In genomic region chr11:60838132-60838531, GRCh38 we compare ENCODE assay signal across 18 cellular contexts. TPM values are rescaled to one million over a fixed set of nuclear protein-coding genes. Genes with fewer than 3 reads are reported as not detected.
DNase-seq lines count a peak whose midpoint lies in the region; ATAC-seq, FAIRE-seq and TF ChIP-seq lines count a peak whose summit lies in the region.
"Had no signal": no experiment of that assay in that cellular context is flagged by ENCODE, and none has a peak within 500 bp of the region (broad histone marks: within the 10 kb centered on the region; RNA-seq: fewer than 3 reads in every experiment).

No MANE protein-coding gene starts in this region.

- H3K36me3 Mint-ChIP-seq in endothelial cell (ENCODE audit: low read depth, unreplicated experiment) = peaks cover 5% of the 10 kb centered on the region
- no peaks in the 10 kb centered on the region for H3K36me3 Mint-ChIP-seq in type B pancreatic cell
- peaks cover 5% of the 10 kb centered on the region for H3K36me3 Mint-ChIP-seq in T-helper 17 cell (ENCODE audit: low read depth)
- H3K36me3 Mint-ChIP-seq: naive thymus-derived CD8-positive, alpha-beta T cell; stimulated activated naive B cell treated with anti-CD40 and anti-IgM and Interleukin-4, amounts not matched to agents 10 μg/mL and 1 μg/mL and 100 μg/mL, for 72 hours had no signal

- no peaks in the 10 kb centered on the region for H4K20me1 ChIP-seq in HepG2 (ENCODE audit: insufficient read depth, low read length)

- H3K27ac ChIP-seq in HepG2 (ENCODE audit: extremely low read length, insufficient read depth, low read length) (no peak overlapping the region), right lobe of liver (no peak overlapping the region)
- H3K27ac ChIP-seq: uterus had no signal

- H3K27me3 Mint-ChIP-seq in endothelial cell (ENCODE audit: unreplicated experiment) = peaks cover 8% of the 10 kb centered on the region
- H3K27me3 Mint-ChIP-seq in type B pancreatic cell = peaks cover 19% of the 10 kb centered on the region
- H3K27me3 Mint-ChIP-seq in T-helper 17 cell = peaks cover 13% of the 10 kb centered on the region
- H3K27me3 Mint-ChIP-seq: stimulated activated naive B cell treated with anti-CD40 and anti-IgM and Interleukin-4, amounts not matched to agents 10 μg/mL and 1 μg/mL and 100 μg/mL, for 72 hours had no signal

- BruUV-seq in HepG2 (replicated peaks; lab: Mats Ljungman, UMichigan) = no TSS peak

- TF ChIP-seq CTCF in HepG2 (CRISPR knock-in tag; IDR thresholded peaks at IDR 0.05) (peak; percentile 41), right lobe of liver (IDR thresholded peaks at IDR 0.05) (no peak), endothelial cell (IDR thresholded peaks at IDR 0.05; ENCODE audit: unreplicated experiment) (peak; percentile 43), type B pancreatic cell (conservative IDR thresholded peaks at IDR 0.05) (peak; percentile 60)

- intact Hi-C loops in HepG2 (cut with micrococcal nuclease; ENCODE audit: unreplicated experiment) (no loop called here), right lobe of liver (cut with DNase I) (no loop called here)

- FAIRE-seq in HepG2 (lab: Jason Lieb, UNC) = no peak

- H3K79me2 ChIP-seq in HepG2 (ENCODE audit: insufficient read depth, low read length) = peaks cover 11% of the 10 kb centered on the region

- TF ChIP-seq POLR2A in HepG2 (IDR thresholded peaks at IDR 0.05; ENCODE audit: insufficient read depth in 1 of 2, low read depth in 2 of 2, low read length in 2 of 2) (no peak), right lobe of liver (IDR thresholded peaks at IDR 0.05) (no peak)

- H3K9me3 Mint-ChIP-seq in endothelial cell (ENCODE audit: unreplicated experiment) = no peaks in the 10 kb centered on the region
- H3K9me3 Mint-ChIP-seq in type B pancreatic cell = no peaks in the 10 kb centered on the region
- H3K9me3 Mint-ChIP-seq: naive thymus-derived CD8-positive, alpha-beta T cell; stimulated activated naive B cell treated with anti-CD40 and anti-IgM and Interleukin-4, amounts not matched to agents 10 μg/mL and 1 μg/mL and 100 μg/mL, for 72 hours had no signal

- H3K4me2 ChIP-seq in HepG2 (ENCODE audit: low read depth, low read length) = no peak overlapping the region

- no peak for TF ChIP-seq RAD21 in HepG2 (CRISPR knock-in tag; IDR thresholded peaks at IDR 0.05)

- in situ Hi-C loops in HepG2 (cut with HindIII; ENCODE audit: extremely low pct_ligation_motif_present, low pct_unique_long_range_greater_than_20kb) = no loop called here

- no peak overlapping the region for H3K4me3 ChIP-seq in HepG2 (replicated peaks in 1 of 3; ENCODE audit: insufficient read depth in 1 of 3, low read depth in 2 of 3, low read length in 3 of 3)
- H3K4me3 ChIP-seq in right lobe of liver = no peak overlapping the region
- H3K4me3 ChIP-seq: uterus had no signal

- TF ChIP-seq EP300 in HepG2 (IDR thresholded peaks at IDR 0.05; ENCODE audit: low read depth in 2 of 2, low read length in 2 of 2) (no peak), HepG2 (CRISPR knock-in tag; IDR thresholded peaks at IDR 0.05; ENCODE audit: borderline replicate concordance) (no peak)

- H3K4me1 Mint-ChIP-seq in endothelial cell (ENCODE audit: unreplicated experiment) (peaks cover 23% of the 10 kb centered on the region), type B pancreatic cell (ENCODE audit: unreplicated experiment) (peaks cover 14% of the 10 kb centered on the region), T-helper 17 cell (peaks cover 19% of the 10 kb centered on the region)

- DNase-seq in HepG2 (ENCODE audit: low spot score) (peak; percentile 28), right lobe of liver (no peak), RPMI8226 (peak; percentile 86), endothelial cell (ENCODE audit: low spot score) (peak; percentile 21), type B pancreatic cell (ENCODE audit: extremely low spot score, unreplicated experiment) (no peak), DMS79 (lab: John Stamatoyannopoulos, UW) (no peak), T-helper 17 cell (no peak)
- DNase-seq: activated CD4-positive, alpha-beta T cell treated with anti-CD3 and anti-CD28 coated beads, Interleukin-2, amount 10 ng/mL, durations not matched to agents 24 days and 14 days; activated T-cell treated with anti-CD3 and anti-CD28 coated beads, Interleukin-2, amount 50 U/mL, for 48 hours; effector memory CD8-positive, alpha-beta T cell; naive thymus-derived CD8-positive, alpha-beta T cell; stimulated activated CD4-positive, alpha-beta T cell treated with anti-CD3 and anti-CD28 coated beads, Interleukin-4, amount 100 ng/mL, for 4 hours; stimulated activated naive B cell treated with anti-CD40 and anti-IgM and Interleukin-4, amounts not matched to agents 10 μg/mL and 1 μg/mL and 100 μg/mL, for 72 hours; uterus had no signal

- ATAC-seq in HepG2 (peak; percentile 59), right lobe of liver (no peak), HG02678 (IDR thresholded peaks at IDR 0.05; ENCODE audit: unreplicated experiment) (no peak), T-helper 17 cell (no peak)
- ATAC-seq: effector memory CD8-positive, alpha-beta T cell; left lobe of liver; naive thymus-derived CD8-positive, alpha-beta T cell; right cardiac atrium; stimulated activated naive B cell treated with anti-CD40 and anti-IgM and Interleukin-4, amounts not matched to agents 10 μg/mL and 1 μg/mL and 100 μg/mL, for 72 hours had no signal

- H3K27ac Mint-ChIP-seq in endothelial cell (ENCODE audit: unreplicated experiment) (no peak overlapping the region), type B pancreatic cell (no peak overlapping the region), T-helper 17 cell (no peak overlapping the region)
- H3K27ac Mint-ChIP-seq: activated CD4-positive, alpha-beta T cell treated with anti-CD3 and anti-CD28 coated beads, Interleukin-2, amount 10 ng/mL, durations not matched to agents 24 days and 14 days; stimulated activated naive B cell treated with anti-CD40 and anti-IgM and Interleukin-4, amounts not matched to agents 10 μg/mL and 1 μg/mL and 100 μg/mL, for 72 hours had no signal

- no peak overlapping the region for H3K9ac ChIP-seq in HepG2 (ENCODE audit: insufficient read depth, low read depth, low read length)

- POLR2A ChIA-PET in HepG2 (lab: Yijun Ruan, JAX) = no interaction called here

- H3K27me3 ChIP-seq in HepG2 (ENCODE audit: control insufficient read depth in 1 of 2, insufficient read depth in 2 of 2, low read length in 2 of 2) = no peaks in the 10 kb centered on the region; a peak in 1 of 5 replicates
- no peaks in the 10 kb centered on the region for H3K27me3 ChIP-seq in right lobe of liver
- H3K27me3 ChIP-seq: uterus had no signal

- CTCF ChIA-PET in HepG2 (lab: Yijun Ruan, JAX; ENCODE audit: low intra/inter-chr PET ratio, low total read pairs) = interaction anchor here (1.1 to 1.8 kb wide), 2 partner anchors 43 to 50 kb away, joined by 3 to 7 read pairs; no protein-coding TSS in a partner anchor

- no peaks in the 10 kb centered on the region for H3K9me3 ChIP-seq in HepG2 (ENCODE audit: low read length)
- H3K9me3 ChIP-seq in right lobe of liver = no peaks in the 10 kb centered on the region
- H3K9me3 ChIP-seq in T-helper 17 cell (ENCODE audit: control insufficient read depth, low read length, poor library complexity, severe bottlenecking) = no peaks in the 10 kb centered on the region
- H3K9me3 ChIP-seq: uterus had no signal

- H3K4me3 Mint-ChIP-seq in endothelial cell (ENCODE audit: unreplicated experiment) (no peak overlapping the region), type B pancreatic cell (no peak overlapping the region), T-helper 17 cell (no peak overlapping the region)
- H3K4me3 Mint-ChIP-seq: activated CD4-positive, alpha-beta T cell treated with anti-CD3 and anti-CD28 coated beads, Interleukin-2, amount 10 ng/mL, durations not matched to agents 24 days and 14 days; effector memory CD8-positive, alpha-beta T cell; naive thymus-derived CD8-positive, alpha-beta T cell; stimulated activated naive B cell treated with anti-CD40 and anti-IgM and Interleukin-4, amounts not matched to agents 10 μg/mL and 1 μg/mL and 100 μg/mL, for 72 hours had no signal

- H3K4me1 ChIP-seq in HepG2 (ENCODE audit: insufficient read depth, low read length) (peaks cover 20% of the 10 kb centered on the region), right lobe of liver (peaks cover 0 to 10% (median 2%) of the 10 kb centered on the region in 4 donors)

- no CpG with 5 or more reads among the region's 7 CpGs for WGBS in HepG2 (ENCODE audit: low lambda C conversion rate)
- WGBS in right lobe of liver (ENCODE audit: insufficient coverage, low coverage, low lambda C conversion rate, missing lambda C conversion rate) = 80% methylated on average over 1 of the region's 7 CpGs

- H3K36me3 ChIP-seq in HepG2 (replicated peaks in 1 of 2; ENCODE audit: control insufficient read depth in 1 of 2, insufficient read depth in 2 of 2, low read length in 2 of 2) = no peaks in the 10 kb centered on the region
- no peaks in the 10 kb centered on the region for H3K36me3 ChIP-seq in right lobe of liver
- H3K36me3 ChIP-seq: uterus had no signal

- no peak overlapping the region for H2AFZ ChIP-seq in HepG2 (ENCODE audit: low read length)

RNA-seq across cellular contexts. Expression of gene CCDC86, which starts 3.8 kb away (rescaled TPM):
- total RNA-seq in HepG2 (2016; rRNA removed; fragmentation: Illumina TruSeq; extraction: Trizol) = 37.6 and 46.6 TPM in 2 replicates
- total RNA-seq in HepG2 (2016; cell fraction: cytosol; rRNA removed; fragmentation: Illumina TruSeq; extraction: Trizol; ENCODE audit: low read depth) = 9.1 and 11.2 TPM in 2 replicates
- total RNA-seq in HepG2 (2016; cell fraction: insoluble cytoplasmic fraction; rRNA removed; fragmentation: Illumina TruSeq; extraction: Trizol) = 39.4 and 39.7 TPM in 2 replicates
- total RNA-seq in HepG2 (2016; cell fraction: membrane; rRNA removed; fragmentation: Illumina TruSeq; extraction: Trizol) = 22.6 and 23.6 TPM in 2 replicates
- 28.6 and 33.4 TPM in 2 replicates for total RNA-seq in HepG2 (2016; cell fraction: nucleus; rRNA removed; fragmentation: Illumina TruSeq; extraction: Trizol)
- 33.8 and 34.4 TPM in 2 replicates for polyA plus RNA-seq in HepG2 (2011; rRNA removed)
- 20.2 and 30.1 TPM in 2 replicates for polyA plus RNA-seq in HepG2 (2011; cell fraction: cytosol; rRNA removed)
- 36.2 and 51.2 TPM in 2 replicates for polyA plus RNA-seq in HepG2 (2011; cell fraction: nucleus; rRNA removed)
- polyA plus RNA-seq in HepG2 (2012) = 25.4 and 41.0 TPM in 2 replicates
- polyA plus RNA-seq in HepG2 (2016; cell fraction: cytosol; fragmentation: Illumina TruSeq; extraction: Trizol; ENCODE audit: low read depth) = 24.5 and 27.7 TPM in 2 replicates
- 95.3 and 116 TPM in 2 replicates for polyA plus RNA-seq in HepG2 (2016; cell fraction: insoluble cytoplasmic fraction; fragmentation: Illumina TruSeq; extraction: Trizol; ENCODE audit: low read depth)
- 36.9 and 39.7 TPM in 2 replicates for polyA plus RNA-seq in HepG2 (2016; cell fraction: membrane; fragmentation: Illumina TruSeq; extraction: Trizol; ENCODE audit: low read depth)
- polyA plus RNA-seq in HepG2 (2016; cell fraction: nucleus; fragmentation: Illumina TruSeq; extraction: Trizol; ENCODE audit: insufficient read depth, low read depth) = 84.0 and 92.6 TPM in 2 replicates
- 28.0 and 49.7 TPM in 2 replicates for polyA minus RNA-seq in HepG2 (2011; rRNA and poly(A)+ RNA removed; ENCODE audit: low replicate concordance)
- 12.4 and 17.5 TPM in 2 replicates for polyA minus RNA-seq in HepG2 (2011; cell fraction: cytosol; rRNA and poly(A)+ RNA removed)
- 11.7 and 14.2 TPM in 2 replicates for polyA minus RNA-seq in HepG2 (2011; cell fraction: nucleus; rRNA and poly(A)+ RNA removed)
- total RNA-seq in right lobe of liver = 10 to 100 TPM in 2 of 6 experiments, 1 to 10 TPM in 4; 4.9 to 17.8 (median 8.6) TPM
- 15.5 TPM for total RNA-seq in endothelial cell (ENCODE audit: unreplicated experiment)
- 25.2 and 31.1 TPM in 2 replicates for total RNA-seq in type B pancreatic cell (ENCODE audit: low replicate concordance)
- total RNA-seq in T-helper 17 cell = 10 to 100 TPM in 1 of 2 donors, 1 to 10 TPM in 1; 9.2 to 13.1 TPM

RNA-seq across cellular contexts. Expression of gene PTGDR2, which starts 17.6 kb away (rescaled TPM):
- total RNA-seq in HepG2 (2016; rRNA removed; fragmentation: Illumina TruSeq; extraction: Trizol) (1.0 and 2.5 TPM in 2 replicates), right lobe of liver (under 1 TPM in 5 of 6 experiments, not detected in 1; 0.07 to 0.18 (median 0.12) TPM), endothelial cell (ENCODE audit: unreplicated experiment) (not detected), type B pancreatic cell (ENCODE audit: low replicate concordance) (2.6 and 7.9 TPM in 2 replicates), T-helper 17 cell (1 to 10 TPM in 1 of 2 donors, under 1 TPM in 1; 0.52 to 1.8 TPM)
- total RNA-seq in HepG2 (2016; cell fraction: cytosol; rRNA removed; fragmentation: Illumina TruSeq; extraction: Trizol; ENCODE audit: low read depth) = 0.40 and 0.53 TPM in 2 replicates
- total RNA-seq in HepG2 (2016; cell fraction: insoluble cytoplasmic fraction; rRNA removed; fragmentation: Illumina TruSeq; extraction: Trizol) = 1.1 and 2.4 TPM in 2 replicates
- 1.1 and 1.3 TPM in 2 replicates for total RNA-seq in HepG2 (2016; cell fraction: membrane; rRNA removed; fragmentation: Illumina TruSeq; extraction: Trizol)
- 1.8 and 2.0 TPM in 2 replicates for total RNA-seq in HepG2 (2016; cell fraction: nucleus; rRNA removed; fragmentation: Illumina TruSeq; extraction: Trizol)
- 1.9 and 2.1 TPM in 2 replicates for polyA plus RNA-seq in HepG2 (2011; rRNA removed)
- polyA plus RNA-seq in HepG2 (2011; cell fraction: cytosol; rRNA removed) = 1.9 and 2.2 TPM in 2 replicates
- polyA plus RNA-seq in HepG2 (2011; cell fraction: nucleus; rRNA removed) = 1.7 and 1.8 TPM in 2 replicates
- 1.7 and 2.1 TPM in 2 replicates for polyA plus RNA-seq in HepG2 (2012)
- polyA plus RNA-seq in HepG2 (2016; cell fraction: cytosol; fragmentation: Illumina TruSeq; extraction: Trizol; ENCODE audit: low read depth) = 0.24 and 0.38 TPM in 2 replicates
- 1.1 and 1.2 TPM in 2 replicates for polyA plus RNA-seq in HepG2 (2016; cell fraction: insoluble cytoplasmic fraction; fragmentation: Illumina TruSeq; extraction: Trizol; ENCODE audit: low read depth)
- polyA plus RNA-seq in HepG2 (2016; cell fraction: membrane; fragmentation: Illumina TruSeq; extraction: Trizol; ENCODE audit: low read depth) = 0.70 and 0.73 TPM in 2 replicates
- 2.8 and 3.2 TPM in 2 replicates for polyA plus RNA-seq in HepG2 (2016; cell fraction: nucleus; fragmentation: Illumina TruSeq; extraction: Trizol; ENCODE audit: insufficient read depth, low read depth)
- polyA minus RNA-seq in HepG2 (2011; rRNA and poly(A)+ RNA removed; ENCODE audit: low replicate concordance) = 9.7 TPM in 1 of 2 replicates, not detected in the other
- 2.4 and 3.0 TPM in 2 replicates for polyA minus RNA-seq in HepG2 (2011; cell fraction: cytosol; rRNA and poly(A)+ RNA removed)
- polyA minus RNA-seq in HepG2 (2011; cell fraction: nucleus; rRNA and poly(A)+ RNA removed) = 0.64 and 0.99 TPM in 2 replicates
- total RNA-seq: MCF 10A had no signal

RNA-seq across cellular contexts. Expression of gene ZP1, which starts 29.2 kb away (rescaled TPM):
- total RNA-seq in HepG2 (2016; rRNA removed; fragmentation: Illumina TruSeq; extraction: Trizol) (not detected in 2 replicates), right lobe of liver (not detected), endothelial cell (ENCODE audit: unreplicated experiment) (not detected), type B pancreatic cell (ENCODE audit: low replicate concordance) (not detected in 2 replicates), T-helper 17 cell (not detected)
- not detected in 2 replicates for total RNA-seq in HepG2 (2016; cell fraction: cytosol; rRNA removed; fragmentation: Illumina TruSeq; extraction: Trizol; ENCODE audit: low read depth)
- total RNA-seq in HepG2 (2016; cell fraction: insoluble cytoplasmic fraction; rRNA removed; fragmentation: Illumina TruSeq; extraction: Trizol) = not detected in 2 replicates
- not detected in 2 replicates for total RNA-seq in HepG2 (2016; cell fraction: membrane; rRNA removed; fragmentation: Illumina TruSeq; extraction: Trizol)
- not detected in 2 replicates for total RNA-seq in HepG2 (2016; cell fraction: nucleus; rRNA removed; fragmentation: Illumina TruSeq; extraction: Trizol)
- 0.16 and 0.26 TPM in 2 replicates for polyA plus RNA-seq in HepG2 (2011; rRNA removed)
- polyA plus RNA-seq in HepG2 (2011; cell fraction: cytosol; rRNA removed) = 0.05 and 0.25 TPM in 2 replicates
- 0.82 and 1.1 TPM in 2 replicates for polyA plus RNA-seq in HepG2 (2011; cell fraction: nucleus; rRNA removed)
- not detected in 2 replicates for polyA plus RNA-seq in HepG2 (2012)
- polyA plus RNA-seq in HepG2 (2016; cell fraction: cytosol; fragmentation: Illumina TruSeq; extraction: Trizol; ENCODE audit: low read depth) = not detected in 2 replicates
- polyA plus RNA-seq in HepG2 (2016; cell fraction: insoluble cytoplasmic fraction; fragmentation: Illumina TruSeq; extraction: Trizol; ENCODE audit: low read depth) = not detected in 2 replicates
- not detected in 2 replicates for polyA plus RNA-seq in HepG2 (2016; cell fraction: membrane; fragmentation: Illumina TruSeq; extraction: Trizol; ENCODE audit: low read depth)
- not detected in 2 replicates for polyA plus RNA-seq in HepG2 (2016; cell fraction: nucleus; fragmentation: Illumina TruSeq; extraction: Trizol; ENCODE audit: insufficient read depth, low read depth)
- not detected in 2 replicates for polyA minus RNA-seq in HepG2 (2011; rRNA and poly(A)+ RNA removed; ENCODE audit: low replicate concordance)
- not detected in 2 replicates for polyA minus RNA-seq in HepG2 (2011; cell fraction: cytosol; rRNA and poly(A)+ RNA removed)
- polyA minus RNA-seq in HepG2 (2011; cell fraction: nucleus; rRNA and poly(A)+ RNA removed) = not detected in 2 replicates
- total RNA-seq: activated CD4-positive, alpha-beta T cell treated with anti-CD3 and anti-CD28 coated beads, Interleukin-2, amount 10 ng/mL, durations not matched to agents 24 days and 14 days; left lobe of liver; MCF 10A; naive thymus-derived CD8-positive, alpha-beta T cell; right cardiac atrium; uterus had no signal
- polyA plus RNA-seq: naive thymus-derived CD8-positive, alpha-beta T cell had no signal

RNA-seq across cellular contexts. Expression of gene MS4A10, which starts 53.0 kb away (rescaled TPM):
- total RNA-seq in HepG2 (2016; rRNA removed; fragmentation: Illumina TruSeq; extraction: Trizol) = not detected in 2 replicates
- total RNA-seq in HepG2 (2016; cell fraction: cytosol; rRNA removed; fragmentation: Illumina TruSeq; extraction: Trizol; ENCODE audit: low read depth) = not detected in 2 replicates
- not detected in 2 replicates for total RNA-seq in HepG2 (2016; cell fraction: insoluble cytoplasmic fraction; rRNA removed; fragmentation: Illumina TruSeq; extraction: Trizol)
- not detected in 2 replicates for total RNA-seq in HepG2 (2016; cell fraction: membrane; rRNA removed; fragmentation: Illumina TruSeq; extraction: Trizol)
- total RNA-seq in HepG2 (2016; cell fraction: nucleus; rRNA removed; fragmentation: Illumina TruSeq; extraction: Trizol) = not detected in 2 replicates
- polyA plus RNA-seq in HepG2 (2011; rRNA removed) = not detected in 2 replicates
- polyA plus RNA-seq in HepG2 (2011; cell fraction: cytosol; rRNA removed) = not detected in 2 replicates
- polyA plus RNA-seq in HepG2 (2011; cell fraction: nucleus; rRNA removed) = not detected in 2 replicates
- not detected in 2 replicates for polyA plus RNA-seq in HepG2 (2012)
- not detected in 2 replicates for polyA plus RNA-seq in HepG2 (2016; cell fraction: cytosol; fragmentation: Illumina TruSeq; extraction: Trizol; ENCODE audit: low read depth)
- not detected in 2 replicates for polyA plus RNA-seq in HepG2 (2016; cell fraction: insoluble cytoplasmic fraction; fragmentation: Illumina TruSeq; extraction: Trizol; ENCODE audit: low read depth)
- polyA plus RNA-seq in HepG2 (2016; cell fraction: membrane; fragmentation: Illumina TruSeq; extraction: Trizol; ENCODE audit: low read depth) = not detected in 2 replicates
- not detected in 2 replicates for polyA plus RNA-seq in HepG2 (2016; cell fraction: nucleus; fragmentation: Illumina TruSeq; extraction: Trizol; ENCODE audit: insufficient read depth, low read depth)
- not detected in 2 replicates for polyA minus RNA-seq in HepG2 (2011; rRNA and poly(A)+ RNA removed; ENCODE audit: low replicate concordance)
- not detected in 2 replicates for polyA minus RNA-seq in HepG2 (2011; cell fraction: cytosol; rRNA and poly(A)+ RNA removed)
- polyA minus RNA-seq in HepG2 (2011; cell fraction: nucleus; rRNA and poly(A)+ RNA removed) = not detected in 2 replicates
- not detected for total RNA-seq in right lobe of liver
- total RNA-seq in endothelial cell (ENCODE audit: unreplicated experiment) = not detected
- not detected in 2 replicates for total RNA-seq in type B pancreatic cell (ENCODE audit: low replicate concordance)
- not detected for total RNA-seq in T-helper 17 cell
- total RNA-seq: activated CD4-positive, alpha-beta T cell treated with anti-CD3 and anti-CD28 coated beads, Interleukin-2, amount 10 ng/mL, durations not matched to agents 24 days and 14 days; left lobe of liver; MCF 10A; naive thymus-derived CD8-positive, alpha-beta T cell; right cardiac atrium; uterus had no signal
- polyA plus RNA-seq: naive thymus-derived CD8-positive, alpha-beta T cell; right cardiac atrium had no signal

Comparison
In these comparisons a context has a peak if more than half of its experiments do, and no peak if none do; other contexts are left out.
1. DNase-seq: peak in HepG2 (single experiment), RPMI8226 (single experiment) and endothelial cell (single experiment); none in right lobe of liver (0 of 3), type B pancreatic cell (single experiment), DMS79 (single experiment) and T-helper 17 cell (0 of 3).
2. CTCF ChIP-seq: peak in HepG2 (single experiment), endothelial cell (single experiment) and type B pancreatic cell (single experiment); none in right lobe of liver (0 of 4).